In the genomic region with DNA sequence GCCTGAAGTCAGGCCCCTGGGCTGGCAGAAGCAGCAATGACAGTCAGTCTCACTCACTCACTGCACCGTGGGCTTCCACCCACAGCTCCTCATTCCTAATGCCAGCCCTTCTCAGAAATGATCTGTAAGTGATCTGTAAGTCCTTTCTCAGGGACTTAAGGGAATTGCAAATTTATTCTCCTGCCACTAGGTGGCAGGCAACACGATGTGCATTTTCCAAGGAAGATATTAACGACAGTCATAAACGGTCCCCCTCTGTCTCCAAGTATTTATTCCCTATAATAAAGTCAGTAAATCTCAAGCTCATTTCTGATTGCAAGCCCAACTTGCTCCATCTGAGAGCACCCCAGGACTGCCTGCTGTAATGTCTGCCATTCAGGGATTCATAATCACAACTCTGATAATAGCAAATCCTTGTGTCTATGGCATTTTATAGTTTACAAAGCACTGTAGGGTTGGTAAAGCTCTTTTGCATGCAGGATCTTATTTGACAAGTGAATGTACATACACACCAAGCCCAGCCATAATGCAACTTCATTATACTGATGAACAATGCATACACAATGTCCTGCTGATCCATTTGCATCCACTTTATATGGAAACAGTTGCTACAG, we compare ENCODE assay signal across 8 cellular contexts.
A peak's percentile ranks its signal among the peaks of the same experiment; 100 is the strongest.
DNase-seq lines count a peak whose midpoint lies in the region; ATAC-seq and TF ChIP-seq lines count a peak whose summit lies in the region.

No MANE protein-coding gene starts in this region.

- H3K27ac ChIP-seq in ascending aorta: no peak overlapping the region

- no peak overlapping the region for H3K4me3 ChIP-seq in ascending aorta
- no peak overlapping the region for H3K4me3 ChIP-seq in kidney epithelial cell (ENCODE audit: low read depth, low read length)

- H3K27me3 ChIP-seq in ascending aorta: no peaks in the 10 kb centered on the region
- H3K27me3 ChIP-seq in kidney epithelial cell (ENCODE audit: control insufficient read depth, insufficient read depth, low read length): peaks cover under 1% of the 10 kb centered on the region

- DNase-seq in AG20443 (ENCODE audit: low spot score): peak; percentile 70
- peak; percentile 42 for DNase-seq in NCI-H2107 treated with DMSO at 0.1 percent for 48 hours (lab: John Stamatoyannopoulos, UW; ENCODE audit: unreplicated experiment)
- DNase-seq in ascending aorta (ENCODE audit: low spot score in 2 of 2): no peak
- DNase-seq in kidney epithelial cell (ENCODE audit: low read depth): peak; percentile 12

- intact Hi-C loops in ascending aorta (cut with DNase I): no loop called here

- no peak for ATAC-seq in HG02759 (IDR thresholded peaks at IDR 0.05; ENCODE audit: unreplicated experiment)
- no peak for ATAC-seq in activated CD4-positive, CD25-positive, alpha-beta regulatory T cell treated with anti-CD3 and anti-CD28 coated beads, Interleukin-2, amount 50 U/mL, for 24 hours
- ATAC-seq in GM21717 (IDR thresholded peaks at IDR 0.05; ENCODE audit: unreplicated experiment): no peak

- peak; percentile 66 for TF ChIP-seq CTCF in GM12874 (IDR thresholded peaks at IDR 0.05; ENCODE audit: insufficient read depth, low read depth, low read length)
- peak; percentile 29 to 73 (median 66) for TF ChIP-seq CTCF in ascending aorta (IDR thresholded peaks at IDR 0.05)
- peak; percentile 79 for TF ChIP-seq CTCF in kidney epithelial cell (IDR thresholded peaks at IDR 0.05; ENCODE audit: insufficient read depth, low read length, poor library complexity, severe bottlenecking)

- no peaks in the 10 kb centered on the region for H3K9me3 ChIP-seq in ascending aorta

- H3K4me1 ChIP-seq in ascending aorta: peaks cover 0 to 1% of the 10 kb centered on the region in 2 donors

- H3K36me3 ChIP-seq in ascending aorta (no peaks in the 10 kb centered on the region), kidney epithelial cell (ENCODE audit: control insufficient read depth, insufficient read depth, low read length) (no peaks in the 10 kb centered on the region)

Comparison
In these comparisons a context has a peak if more than half of its experiments do, and no peak if none do; other contexts are left out.
1. DNase-seq: peak in AG20443 (single experiment), NCI-H2107 treated with DMSO at 0.1 percent for 48 hours (single experiment) and kidney epithelial cell (single experiment); none in ascending aorta (0 of 2).
2. Peak in every context shown above with its lines, with median percentiles within 50 percentile points of each other: CTCF ChIP-seq.